In genomic region chr1:229192031-229192430, GRCh38 we compare ENCODE assay signal across 1 cellular context.
TF ChIP-seq lines count a peak whose summit lies in the region.

No MANE protein-coding gene starts in this region.

TF ChIP-seq in A549, 52 proteins besides CTCF, POLR2A, EP300 and RAD21 (continued from another document):
- TF ChIP-seq HOXA7 (CRISPR knock-in tag; IDR thresholded peaks at IDR 0.05) (no peak), JUNB (IDR thresholded peaks at IDR 0.05) (peak; percentile 52), EHMT2 (IDR thresholded peaks at IDR 0.05; ENCODE audit: low read depth) (no peak), CEBPB (IDR thresholded peaks at IDR 0.05) (peak in 1 of 2 experiments; percentile 61; a peak in 1 of 4 replicates), GATA3 (IDR thresholded peaks at IDR 0.05; ENCODE audit: borderline replicate concordance) (no peak), HES2 (IDR thresholded peaks at IDR 0.05) (0 out of 2 replicates have a peak, but pooled peaks have one; percentile 58), E2F6 (IDR thresholded peaks at IDR 0.05; ENCODE audit: borderline replicate concordance, low read depth) (no peak), ESRRA (IDR thresholded peaks at IDR 0.05; ENCODE audit: borderline replicate concordance, low read length) (no peak), FOSL2 (IDR thresholded peaks at IDR 0.05) (no peak), FOSL2 (CRISPR knock-in tag; IDR thresholded peaks at IDR 0.05) (peak; percentile 69), TFCP2L1 (CRISPR knock-in tag; IDR thresholded peaks at IDR 0.05) (no peak), MAX (IDR thresholded peaks at IDR 0.05) (no peak)
- TF ChIP-seq, protein P1, sequence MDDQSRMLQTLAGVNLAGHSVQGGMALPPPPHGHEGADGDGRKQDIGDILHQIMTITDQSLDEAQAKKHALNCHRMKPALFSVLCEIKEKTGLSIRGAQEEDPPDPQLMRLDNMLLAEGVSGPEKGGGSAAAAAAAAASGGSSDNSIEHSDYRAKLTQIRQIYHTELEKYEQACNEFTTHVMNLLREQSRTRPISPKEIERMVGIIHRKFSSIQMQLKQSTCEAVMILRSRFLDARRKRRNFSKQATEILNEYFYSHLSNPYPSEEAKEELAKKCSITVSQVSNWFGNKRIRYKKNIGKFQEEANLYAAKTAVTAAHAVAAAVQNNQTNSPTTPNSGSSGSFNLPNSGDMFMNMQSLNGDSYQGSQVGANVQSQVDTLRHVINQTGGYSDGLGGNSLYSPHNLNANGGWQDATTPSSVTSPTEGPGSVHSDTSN (IDR thresholded peaks at IDR 0.05), result no peak
- TF ChIP-seq, protein P2, sequence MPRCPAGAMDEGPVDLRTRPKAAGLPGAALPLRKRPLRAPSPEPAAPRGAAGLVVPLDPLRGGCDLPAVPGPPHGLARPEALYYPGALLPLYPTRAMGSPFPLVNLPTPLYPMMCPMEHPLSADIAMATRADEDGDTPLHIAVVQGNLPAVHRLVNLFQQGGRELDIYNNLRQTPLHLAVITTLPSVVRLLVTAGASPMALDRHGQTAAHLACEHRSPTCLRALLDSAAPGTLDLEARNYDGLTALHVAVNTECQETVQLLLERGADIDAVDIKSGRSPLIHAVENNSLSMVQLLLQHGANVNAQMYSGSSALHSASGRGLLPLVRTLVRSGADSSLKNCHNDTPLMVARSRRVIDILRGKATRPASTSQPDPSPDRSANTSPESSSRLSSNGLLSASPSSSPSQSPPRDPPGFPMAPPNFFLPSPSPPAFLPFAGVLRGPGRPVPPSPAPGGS (IDR thresholded peaks at IDR 0.05), result no peak
